Comparison of ENCODE assay signal across 11 cellular contexts in genomic region chr16:22948058-22948602, GRCh38.
DNase-seq lines count a peak whose midpoint lies in the region; ATAC-seq and TF ChIP-seq lines count a peak whose summit lies in the region.
"Had no signal": no experiment of that assay in that cellular context is flagged by ENCODE, and none has a peak within 500 bp of the region (broad histone marks: within the 10 kb centered on the region; RNA-seq: fewer than 3 reads in every experiment).

No MANE protein-coding gene starts in this region.

- H4K20me1 ChIP-seq in GM23248 (ENCODE audit: insufficient read depth) = no peaks in the 10 kb centered on the region

- no peak overlapping the region for H3K27ac Mint-ChIP-seq in chondrocyte (ENCODE audit: unreplicated experiment)
- no peak overlapping the region for H3K27ac Mint-ChIP-seq in neural crest cell (ENCODE audit: unreplicated experiment)
- H3K27ac Mint-ChIP-seq in activated T-helper 1 cell treated with anti-CD3 and anti-CD28 coated beads, Interleukin-12 subunit alpha, Interleukin-12 subunit beta, Interleukin-2, Interleukin-4 antibody, amounts not matched to agents 30 ng/mL and 10 ng/mL and 1 ng/mL, durations not matched to agents 14 hours and 24 hours and 36 hours = no peak overlapping the region
- H3K27ac Mint-ChIP-seq: immature natural killer cell had no signal

- CTCF ChIA-PET in RWPE1 (lab: Yijun Ruan, JAX) = interaction anchor here (0.7 kb wide), 1 partner anchor 310 kb away, joined by 3 read pairs; no protein-coding TSS in a partner anchor

- H3K27me3 Mint-ChIP-seq in chondrocyte (ENCODE audit: low read depth) (peaks cover 6% of the 10 kb centered on the region), neural crest cell (ENCODE audit: low read depth) (peaks cover 38% of the 10 kb centered on the region)
- peaks cover 28% of the 10 kb centered on the region for H3K27me3 Mint-ChIP-seq in activated T-helper 1 cell treated with anti-CD3 and anti-CD28 coated beads, Interleukin-12 subunit alpha, Interleukin-12 subunit beta, Interleukin-2, Interleukin-4 antibody, amounts not matched to agents 30 ng/mL and 10 ng/mL and 1 ng/mL, durations not matched to agents 14 hours and 24 hours and 36 hours (ENCODE audit: insufficient read depth)

- no peaks in the 10 kb centered on the region for H3F3A ChIP-seq in GM23248 (ENCODE audit: insufficient read depth)

- no peaks in the 10 kb centered on the region for H3K9me2 ChIP-seq in GM23248 (ENCODE audit: insufficient read depth)

- intact Hi-C loops in activated T-helper 1 cell treated with anti-CD3 and anti-CD28 coated beads, Interleukin-12 subunit alpha, Interleukin-12 subunit beta, Interleukin-2, Interleukin-4 antibody, amounts not matched to agents 30 ng/mL and 10 ng/mL and 1 ng/mL, durations not matched to agents 14 hours and 24 hours and 36 hours (cut with micrococcal nuclease) = loop anchor here (1.0 kb wide), 1 partner anchor 50 kb away; no protein-coding TSS in a partner anchor

- H3K4me3 ChIP-seq in GM23248 = peak overlapping the region; percentile 32
- H3K4me3 ChIP-seq: PC-9, right lobe of liver had no signal

- H3K9ac ChIP-seq in GM23248 = no peak overlapping the region

- in situ Hi-C loops in GM23248 (cut with MboI) = no loop called here

- H3K36me3 ChIP-seq in GM23248 (ENCODE audit: low read depth) = no peaks in the 10 kb centered on the region
- H3K36me3 ChIP-seq: right lobe of liver had no signal

- no peaks in the 10 kb centered on the region for H3K4me1 Mint-ChIP-seq in chondrocyte (ENCODE audit: low read depth)
- no peaks in the 10 kb centered on the region for H3K4me1 Mint-ChIP-seq in neural crest cell
- H3K4me1 Mint-ChIP-seq in activated T-helper 1 cell treated with anti-CD3 and anti-CD28 coated beads, Interleukin-12 subunit alpha, Interleukin-12 subunit beta, Interleukin-2, Interleukin-4 antibody, amounts not matched to agents 30 ng/mL and 10 ng/mL and 1 ng/mL, durations not matched to agents 14 hours and 24 hours and 36 hours (ENCODE audit: low read depth) = peaks cover 7% of the 10 kb centered on the region

- no peaks in the 10 kb centered on the region for H3K9me3 Mint-ChIP-seq in chondrocyte (ENCODE audit: low read depth)
- no peaks in the 10 kb centered on the region for H3K9me3 Mint-ChIP-seq in neural crest cell
- H3K9me3 Mint-ChIP-seq in activated T-helper 1 cell treated with anti-CD3 and anti-CD28 coated beads, Interleukin-12 subunit alpha, Interleukin-12 subunit beta, Interleukin-2, Interleukin-4 antibody, amounts not matched to agents 30 ng/mL and 10 ng/mL and 1 ng/mL, durations not matched to agents 14 hours and 24 hours and 36 hours = no peaks in the 10 kb centered on the region

- no peaks in the 10 kb centered on the region for H3K79me2 ChIP-seq in GM23248 (ENCODE audit: insufficient read depth)

- H2AFZ ChIP-seq in GM23248 = peak overlapping the region; percentile 38; the same call in 1 of the 2 replicates
- H2AFZ ChIP-seq: PC-9 had no signal

- DNase-seq in AG20443 (ENCODE audit: low spot score) = peak; percentile 24
- peak; percentile 44 for DNase-seq in GM23248
- peak; percentile 92 for DNase-seq in chondrocyte (ENCODE audit: low spot score)
- DNase-seq in neural crest cell (ENCODE audit: low read depth, low spot score) = peak; percentile 1
- no peak for DNase-seq in RWPE1 (ENCODE audit: low spot score)
- no peak for DNase-seq in activated T-helper 1 cell treated with anti-CD3 and anti-CD28 coated beads, Interleukin-12 subunit alpha, Interleukin-12 subunit beta, Interleukin-2, Interleukin-4 antibody, amounts not matched to agents 30 ng/mL and 10 ng/mL and 1 ng/mL, durations not matched to agents 14 hours and 24 hours and 36 hours (ENCODE audit: low spot score)
- no peak for DNase-seq in NCI-H1105 (lab: John Stamatoyannopoulos, UW)

- 4% methylated on average over 33 of the region's 33 CpGs for WGBS in GM23248 (ENCODE audit: low coverage in 1 of 2, low lambda C conversion rate in 2 of 2, missing lambda C conversion rate in 2 of 2), 2 experiments

- TF ChIP-seq CTCF in chondrocyte (IDR thresholded peaks at IDR 0.05) (no peak), neural crest cell (conservative IDR thresholded peaks at IDR 0.05) (no peak), RWPE1 (conservative IDR thresholded peaks at IDR 0.05; ENCODE audit: low read depth) (no peak)

- H3K27ac ChIP-seq in GM23248 (no peak overlapping the region), RWPE1 (no peak overlapping the region)
- H3K27ac ChIP-seq: PC-9, right lobe of liver had no signal

- no peaks in the 10 kb centered on the region for H3K9me3 ChIP-seq in GM23248 (ENCODE audit: low read depth)
- H3K9me3 ChIP-seq: right lobe of liver had no signal

- peak overlapping the region; percentile 54 for H3K4me2 ChIP-seq in GM23248 (ENCODE audit: unreplicated experiment)

- no peaks in the 10 kb centered on the region for H3K36me3 Mint-ChIP-seq in chondrocyte (ENCODE audit: low read depth)
- no peaks in the 10 kb centered on the region for H3K36me3 Mint-ChIP-seq in neural crest cell (ENCODE audit: low read depth)
- no peaks in the 10 kb centered on the region for H3K36me3 Mint-ChIP-seq in activated T-helper 1 cell treated with anti-CD3 and anti-CD28 coated beads, Interleukin-12 subunit alpha, Interleukin-12 subunit beta, Interleukin-2, Interleukin-4 antibody, amounts not matched to agents 30 ng/mL and 10 ng/mL and 1 ng/mL, durations not matched to agents 14 hours and 24 hours and 36 hours (ENCODE audit: low read depth)
- H3K36me3 Mint-ChIP-seq: immature natural killer cell had no signal

- ATAC-seq in HG03354 (IDR thresholded peaks at IDR 0.05; ENCODE audit: poor library complexity, severe bottlenecking, unreplicated experiment) = no peak

- POLR2A ChIA-PET in RWPE1 (lab: Yijun Ruan, JAX; ENCODE audit: low non-redundant PET) = no interaction called here

- H3K4me1 ChIP-seq in GM23248 (ENCODE audit: insufficient read depth) = no peaks in the 10 kb centered on the region

- H3K27me3 ChIP-seq in GM23248 (replicated peaks; ENCODE audit: insufficient read depth) = peaks cover 15% of the 10 kb centered on the region

- H3K4me3 Mint-ChIP-seq in chondrocyte (ENCODE audit: unreplicated experiment) = no peak overlapping the region
- no peak overlapping the region for H3K4me3 Mint-ChIP-seq in neural crest cell
- H3K4me3 Mint-ChIP-seq in activated T-helper 1 cell treated with anti-CD3 and anti-CD28 coated beads, Interleukin-12 subunit alpha, Interleukin-12 subunit beta, Interleukin-2, Interleukin-4 antibody, amounts not matched to agents 30 ng/mL and 10 ng/mL and 1 ng/mL, durations not matched to agents 14 hours and 24 hours and 36 hours = no peak overlapping the region

Comparison
In these comparisons a context has a peak if more than half of its experiments do, and no peak if none do; other contexts are left out.
1. DNase-seq: peak in AG20443 (single experiment), GM23248 (single experiment), chondrocyte (single experiment) and neural crest cell (single experiment); none in RWPE1 (single experiment), activated T-helper 1 cell treated with anti-CD3 and anti-CD28 coated beads, Interleukin-12 subunit alpha, Interleukin-12 subunit beta, Interleukin-2, Interleukin-4 antibody, amounts not matched to agents 30 ng/mL and 10 ng/mL and 1 ng/mL, durations not matched to agents 14 hours and 24 hours and 36 hours (single experiment) and NCI-H1105 (single experiment).